11 cellular contexts compared by ENCODE assay signal in the genomic region with DNA sequence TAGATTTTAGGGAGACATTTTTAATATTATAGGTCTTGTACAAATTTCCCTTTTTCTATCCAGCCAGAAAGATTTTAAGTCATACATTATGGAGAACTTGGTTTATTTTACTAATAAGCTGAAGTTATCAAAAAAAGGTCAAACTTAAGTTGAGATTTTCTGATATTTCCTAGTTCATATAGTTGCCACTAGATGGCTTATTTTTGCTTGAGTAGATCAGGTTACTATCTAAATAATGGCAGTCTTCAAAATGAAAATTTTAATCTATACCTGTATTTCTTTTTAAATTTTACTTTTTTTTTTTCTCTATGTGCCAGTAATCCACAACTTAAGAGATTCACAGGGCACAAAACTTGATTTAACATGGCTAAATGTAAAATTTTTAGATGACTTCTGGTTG. TPM values are rescaled to one million over a fixed set of nuclear protein-coding genes. Genes with fewer than 3 reads are reported as not detected.
DNase-seq lines count a peak whose midpoint lies in the region; TF ChIP-seq lines count a peak whose summit lies in the region.
"Had no signal": no experiment of that assay in that cellular context is flagged by ENCODE, and none has a peak within 500 bp of the region (broad histone marks: within the 10 kb centered on the region; RNA-seq: fewer than 3 reads in every experiment).

No MANE protein-coding gene starts in this region.

- TF ChIP-seq RAD21 in neural cell (conservative IDR thresholded peaks at IDR 0.05): no peak

- DNase-seq in NCI-H1105 treated with DMSO at 0.1 percent for 48 hours (lab: John Stamatoyannopoulos, UW): peak; percentile 13
- DNase-seq in NCI-H1105 (lab: John Stamatoyannopoulos, UW): no peak
- no peak for DNase-seq in LNCaP clone FGC (ENCODE audit: low read depth)
- DNase-seq in brain microvascular endothelial cell: no peak
- no peak for DNase-seq in putamen (ENCODE audit: low spot score)
- DNase-seq in activated CD4-positive, CD25-positive, alpha-beta regulatory T cell treated with anti-CD3 and anti-CD28 coated beads, Interleukin-2, amount 50 U/mL, for 72 hours: no peak
- DNase-seq in activated CD4-positive, alpha-beta T cell treated with anti-CD3 and anti-CD28 coated beads for 48 hours: no peak
- DNase-seq: activated naive CD4-positive, alpha-beta T cell treated with anti-CD3 and anti-CD28 coated beads, Interleukin-2, amount 10 ng/mL, durations not matched to agents 7 days and 5 days; retina; stimulated activated naive CD4-positive, alpha-beta T cell treated with Interleukin-2 at 50 U/mL for 16 hours had no signal

- H3K4me3 ChIP-seq in LNCaP clone FGC (ENCODE audit: low read depth, low read length) (no peak overlapping the region), brain microvascular endothelial cell (ENCODE audit: low read depth, low read length) (no peak overlapping the region), neural cell (ENCODE audit: low read length) (no peak overlapping the region)

- no peaks in the 10 kb centered on the region for H3K79me2 ChIP-seq in neural cell (replicated peaks; ENCODE audit: insufficient read depth, low read length)

- H3K9me2 ChIP-seq in neural cell (ENCODE audit: insufficient read depth, low read length): no peaks in the 10 kb centered on the region

- H3K36me3 ChIP-seq in brain microvascular endothelial cell (replicated peaks) (peaks cover 5% of the 10 kb centered on the region), neural cell (ENCODE audit: insufficient read depth, low read length) (no peaks in the 10 kb centered on the region)

- H3K9me3 ChIP-seq in neural cell (ENCODE audit: low read length): no peaks in the 10 kb centered on the region

- no peaks in the 10 kb centered on the region for H4K20me1 ChIP-seq in neural cell (ENCODE audit: insufficient read depth)

- in situ Hi-C loops in brain microvascular endothelial cell (cut with HindIII; ENCODE audit: low pct_ligation_motif_present, low sequenced_read_pairs): no loop called here

- TF ChIP-seq CTCF in LNCaP clone FGC (IDR thresholded peaks at IDR 0.05; ENCODE audit: control insufficient read depth, extremely low read depth, insufficient read depth): peak; percentile 29; the same call in 1 of the 2 replicates
- peak; percentile 29 for TF ChIP-seq CTCF in brain microvascular endothelial cell (IDR thresholded peaks at IDR 0.05; ENCODE audit: low read depth, low read length, missing control alignments)
- peak; percentile 36 for TF ChIP-seq CTCF in neural cell (IDR thresholded peaks at IDR 0.05; ENCODE audit: poor library complexity, severe bottlenecking)

- H2AFZ ChIP-seq in neural cell (ENCODE audit: low read depth, low read length): no peak overlapping the region

- no peak overlapping the region for H3K9ac ChIP-seq in neural cell (ENCODE audit: low read length)

- no peaks in the 10 kb centered on the region for H3F3A ChIP-seq in neural cell (ENCODE audit: insufficient read depth, low read length, poor library complexity, severe bottlenecking)

- TF ChIP-seq EP300 in neural cell (conservative IDR thresholded peaks at IDR 0.05; ENCODE audit: poor library complexity, severe bottlenecking): no peak

- H3K27me3 ChIP-seq in brain microvascular endothelial cell (replicated peaks) (no peaks in the 10 kb centered on the region), neural cell (ENCODE audit: insufficient read depth, low read depth, low read length) (no peaks in the 10 kb centered on the region)

- no peak overlapping the region for H3K4me2 ChIP-seq in neural cell (ENCODE audit: low read length)

- H3K27ac ChIP-seq in brain microvascular endothelial cell: no peak overlapping the region
- H3K27ac ChIP-seq in neural cell (ENCODE audit: low read length): no peak overlapping the region

TF ChIP-seq in neural cell, 6 proteins besides CTCF, POLR2A, EP300 and RAD21:
- TF ChIP-seq POLR2AphosphoS5 (IDR thresholded peaks at IDR 0.05): no peak
- TF ChIP-seq MXI1 (conservative IDR thresholded peaks at IDR 0.05; ENCODE audit: poor library complexity, severe bottlenecking): no peak
- TF ChIP-seq REST (IDR thresholded peaks at IDR 0.05; ENCODE audit: borderline replicate concordance): no peak
- TF ChIP-seq EZH2 (IDR thresholded peaks at IDR 0.05; ENCODE audit: borderline replicate concordance, insufficient read depth, low read length, poor library complexity, severe bottlenecking): no peak
- TF ChIP-seq TAF1 (IDR thresholded peaks at IDR 0.05; ENCODE audit: low read depth): no peak
- TF ChIP-seq SMC3 (conservative IDR thresholded peaks at IDR 0.05; ENCODE audit: poor library complexity): no peak

RNA-seq across cellular contexts. Expression of gene USP9X, which starts 52.3 kb away (rescaled TPM):
- polyA plus RNA-seq in neural cell: 33.9 and 36.1 TPM in 2 replicates
- polyA minus RNA-seq in neural cell: 158 and 176 TPM in 2 replicates
